ENCODE assay signal across 1 cellular context in the genomic region with DNA sequence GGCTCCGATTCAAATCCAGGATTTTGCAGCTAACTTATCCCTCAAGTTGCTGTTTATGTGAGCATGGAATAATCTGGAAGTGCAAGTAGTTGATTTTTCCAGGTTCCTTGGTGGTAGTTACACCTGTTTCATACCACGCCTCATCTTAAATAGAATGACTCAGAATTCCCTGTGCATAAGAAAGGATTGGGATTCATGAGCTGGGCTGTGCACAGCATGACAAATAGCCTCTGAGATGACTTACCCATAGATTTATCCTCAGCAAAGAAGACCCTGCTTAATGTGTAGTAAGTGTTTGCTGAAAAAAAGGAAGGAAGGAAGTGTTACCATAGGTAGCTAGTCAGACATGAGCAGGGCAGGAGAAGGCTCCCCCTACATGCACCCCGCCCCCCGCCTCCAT.
TF ChIP-seq lines count a peak whose summit lies in the region.

No MANE protein-coding gene starts in this region.

TF ChIP-seq in GM23338, 12 proteins besides CTCF, POLR2A, EP300 and RAD21 (continued from another document):
- TF ChIP-seq, protein P1, sequence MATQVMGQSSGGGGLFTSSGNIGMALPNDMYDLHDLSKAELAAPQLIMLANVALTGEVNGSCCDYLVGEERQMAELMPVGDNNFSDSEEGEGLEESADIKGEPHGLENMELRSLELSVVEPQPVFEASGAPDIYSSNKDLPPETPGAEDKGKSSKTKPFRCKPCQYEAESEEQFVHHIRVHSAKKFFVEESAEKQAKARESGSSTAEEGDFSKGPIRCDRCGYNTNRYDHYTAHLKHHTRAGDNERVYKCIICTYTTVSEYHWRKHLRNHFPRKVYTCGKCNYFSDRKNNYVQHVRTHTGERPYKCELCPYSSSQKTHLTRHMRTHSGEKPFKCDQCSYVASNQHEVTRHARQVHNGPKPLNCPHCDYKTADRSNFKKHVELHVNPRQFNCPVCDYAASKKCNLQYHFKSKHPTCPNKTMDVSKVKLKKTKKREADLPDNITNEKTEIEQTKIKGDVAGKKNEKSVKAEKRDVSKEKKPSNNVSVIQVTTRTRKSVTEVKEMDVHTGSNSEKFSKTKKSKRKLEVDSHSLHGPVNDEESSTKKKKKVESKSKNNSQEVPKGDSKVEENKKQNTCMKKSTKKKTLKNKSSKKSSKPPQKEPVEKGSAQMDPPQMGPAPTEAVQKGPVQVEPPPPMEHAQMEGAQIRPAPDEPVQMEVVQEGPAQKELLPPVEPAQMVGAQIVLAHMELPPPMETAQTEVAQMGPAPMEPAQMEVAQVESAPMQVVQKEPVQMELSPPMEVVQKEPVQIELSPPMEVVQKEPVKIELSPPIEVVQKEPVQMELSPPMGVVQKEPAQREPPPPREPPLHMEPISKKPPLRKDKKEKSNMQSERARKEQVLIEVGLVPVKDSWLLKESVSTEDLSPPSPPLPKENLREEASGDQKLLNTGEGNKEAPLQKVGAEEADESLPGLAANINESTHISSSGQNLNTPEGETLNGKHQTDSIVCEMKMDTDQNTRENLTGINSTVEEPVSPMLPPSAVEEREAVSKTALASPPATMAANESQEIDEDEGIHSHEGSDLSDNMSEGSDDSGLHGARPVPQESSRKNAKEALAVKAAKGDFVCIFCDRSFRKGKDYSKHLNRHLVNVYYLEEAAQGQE (IDR thresholded peaks at IDR 0.05; ENCODE audit: unreplicated experiment) = no peak
- TF ChIP-seq ZNF331 (CRISPR knock-in tag; IDR thresholded peaks at IDR 0.05; ENCODE audit: low read depth) (no peak), NANOG (IDR thresholded peaks at IDR 0.05; ENCODE audit: borderline replicate concordance) (no peak), ZNF114 (CRISPR knock-in tag; IDR thresholded peaks at IDR 0.05) (no peak), CREB1 (CRISPR knock-in tag; IDR thresholded peaks at IDR 0.05; ENCODE audit: low read depth) (no peak), EZH2 (IDR thresholded peaks at IDR 0.05; ENCODE audit: low read depth, unreplicated experiment) (no peak), POLR2AphosphoS5 (IDR thresholded peaks at IDR 0.05; ENCODE audit: low read depth) (no peak), JUNB (IDR thresholded peaks at IDR 0.05; ENCODE audit: unreplicated experiment) (no peak), EZH2phosphoT487 (IDR thresholded peaks at IDR 0.05; ENCODE audit: unreplicated experiment) (no peak)
- TF ChIP-seq, protein P2, sequence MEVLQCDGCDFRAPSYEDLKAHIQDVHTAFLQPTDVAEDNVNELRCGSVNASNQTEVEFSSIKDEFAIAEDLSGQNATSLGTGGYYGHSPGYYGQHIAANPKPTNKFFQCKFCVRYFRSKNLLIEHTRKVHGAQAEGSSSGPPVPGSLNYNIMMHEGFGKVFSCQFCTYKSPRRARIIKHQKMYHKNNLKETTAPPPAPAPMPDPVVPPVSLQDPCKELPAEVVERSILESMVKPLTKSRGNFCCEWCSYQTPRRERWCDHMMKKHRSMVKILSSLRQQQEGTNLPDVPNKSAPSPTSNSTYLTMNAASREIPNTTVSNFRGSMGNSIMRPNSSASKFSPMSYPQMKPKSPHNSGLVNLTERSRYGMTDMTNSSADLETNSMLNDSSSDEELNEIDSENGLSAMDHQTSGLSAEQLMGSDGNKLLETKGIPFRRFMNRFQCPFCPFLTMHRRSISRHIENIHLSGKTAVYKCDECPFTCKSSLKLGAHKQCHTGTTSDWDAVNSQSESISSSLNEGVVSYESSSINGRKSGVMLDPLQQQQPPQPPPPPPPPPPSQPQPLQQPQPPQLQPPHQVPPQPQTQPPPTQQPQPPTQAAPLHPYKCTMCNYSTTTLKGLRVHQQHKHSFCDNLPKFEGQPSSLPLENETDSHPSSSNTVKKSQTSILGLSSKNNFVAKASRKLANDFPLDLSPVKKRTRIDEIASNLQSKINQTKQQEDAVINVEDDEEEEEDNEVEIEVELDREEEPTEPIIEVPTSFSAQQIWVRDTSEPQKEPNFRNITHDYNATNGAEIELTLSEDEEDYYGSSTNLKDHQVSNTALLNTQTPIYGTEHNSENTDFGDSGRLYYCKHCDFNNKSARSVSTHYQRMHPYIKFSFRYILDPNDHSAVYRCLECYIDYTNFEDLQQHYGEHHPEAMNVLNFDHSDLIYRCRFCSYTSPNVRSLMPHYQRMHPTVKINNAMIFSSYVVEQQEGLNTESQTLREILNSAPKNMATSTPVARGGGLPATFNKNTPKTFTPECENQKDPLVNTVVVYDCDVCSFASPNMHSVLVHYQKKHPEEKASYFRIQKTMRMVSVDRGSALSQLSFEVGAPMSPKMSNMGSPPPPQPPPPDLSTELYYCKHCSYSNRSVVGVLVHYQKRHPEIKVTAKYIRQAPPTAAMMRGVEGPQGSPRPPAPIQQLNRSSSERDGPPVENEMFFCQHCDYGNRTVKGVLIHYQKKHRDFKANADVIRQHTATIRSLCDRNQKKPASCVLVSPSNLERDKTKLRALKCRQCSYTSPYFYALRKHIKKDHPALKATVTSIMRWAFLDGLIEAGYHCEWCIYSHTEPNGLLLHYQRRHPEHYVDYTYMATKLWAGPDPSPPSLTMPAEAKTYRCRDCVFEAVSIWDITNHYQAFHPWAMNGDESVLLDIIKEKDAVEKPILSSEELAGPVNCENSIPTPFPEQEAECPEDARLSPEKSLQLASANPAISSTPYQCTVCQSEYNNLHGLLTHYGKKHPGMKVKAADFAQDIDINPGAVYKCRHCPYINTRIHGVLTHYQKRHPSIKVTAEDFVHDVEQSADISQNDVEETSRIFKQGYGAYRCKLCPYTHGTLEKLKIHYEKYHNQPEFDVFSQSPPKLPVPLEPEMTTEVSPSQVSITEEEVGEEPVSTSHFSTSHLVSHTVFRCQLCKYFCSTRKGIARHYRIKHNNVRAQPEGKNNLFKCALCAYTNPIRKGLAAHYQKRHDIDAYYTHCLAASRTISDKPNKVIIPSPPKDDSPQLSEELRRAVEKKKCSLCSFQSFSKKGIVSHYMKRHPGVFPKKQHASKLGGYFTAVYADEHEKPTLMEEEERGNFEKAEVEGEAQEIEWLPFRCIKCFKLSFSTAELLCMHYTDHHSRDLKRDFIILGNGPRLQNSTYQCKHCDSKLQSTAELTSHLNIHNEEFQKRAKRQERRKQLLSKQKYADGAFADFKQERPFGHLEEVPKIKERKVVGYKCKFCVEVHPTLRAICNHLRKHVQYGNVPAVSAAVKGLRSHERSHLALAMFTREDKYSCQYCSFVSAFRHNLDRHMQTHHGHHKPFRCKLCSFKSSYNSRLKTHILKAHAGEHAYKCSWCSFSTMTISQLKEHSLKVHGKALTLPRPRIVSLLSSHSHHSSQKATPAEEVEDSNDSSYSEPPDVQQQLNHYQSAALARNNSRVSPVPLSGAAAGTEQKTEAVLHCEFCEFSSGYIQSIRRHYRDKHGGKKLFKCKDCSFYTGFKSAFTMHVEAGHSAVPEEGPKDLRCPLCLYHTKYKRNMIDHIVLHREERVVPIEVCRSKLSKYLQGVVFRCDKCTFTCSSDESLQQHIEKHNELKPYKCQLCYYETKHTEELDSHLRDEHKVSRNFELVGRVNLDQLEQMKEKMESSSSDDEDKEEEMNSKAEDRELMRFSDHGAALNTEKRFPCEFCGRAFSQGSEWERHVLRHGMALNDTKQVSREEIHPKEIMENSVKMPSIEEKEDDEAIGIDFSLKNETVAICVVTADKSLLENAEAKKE (CRISPR knock-in tag; IDR thresholded peaks at IDR 0.05) = no peak
